In genomic region chr16:70694088-70694487, GRCh38 we compare ENCODE assay signal across 11 cellular contexts.
A peak's percentile ranks its signal among the peaks of the same experiment; 100 is the strongest.
DNase-seq lines count a peak whose midpoint lies in the region; ATAC-seq, FAIRE-seq and TF ChIP-seq lines count a peak whose summit lies in the region.
"Had no signal": no experiment of that assay in that cellular context is flagged by ENCODE, and none has a peak within 500 bp of the region (broad histone marks: within the 10 kb centered on the region; RNA-seq: fewer than 3 reads in every experiment).

No MANE protein-coding gene starts in this region.

- TF ChIP-seq CTCF in tibial artery (IDR thresholded peaks at IDR 0.05) (no peak), D721Med (IDR thresholded peaks at IDR 0.05; ENCODE audit: insufficient read depth, missing control alignments) (no peak)

- H3K9ac ChIP-seq in iPS-18a (ENCODE audit: low read length) = peak overlapping the region; percentile 39

- H3K4me3 ChIP-seq in iPS-18a (ENCODE audit: low read length) (no peak overlapping the region), tibial artery (no peak overlapping the region)

- H3K4me1 ChIP-seq in iPS-18a (ENCODE audit: control insufficient read depth, low read depth, low read length) (peaks cover 25% of the 10 kb centered on the region), tibial artery (peaks cover 30 to 99% (median 93%) of the 10 kb centered on the region in 4 donors)

- ATAC-seq in GM19467 (IDR thresholded peaks at IDR 0.05; ENCODE audit: unreplicated experiment) (no peak), HG02870 (IDR thresholded peaks at IDR 0.05; ENCODE audit: unreplicated experiment) (no peak)

- intact Hi-C loops in tibial artery (cut with DNase I; ENCODE audit: low total_unique reads) = no loop called here

- DNase-seq in HTR-8/SVneo (ENCODE audit: insufficient read length, low spot score) (peak; percentile 93), astrocyte of the hippocampus (ENCODE audit: low read depth, low spot score) (peak; percentile 85), tibial artery (no peak), D721Med (ENCODE audit: insufficient read length, low spot score) (no peak)
- DNase-seq in activated effector memory CD4-positive, alpha-beta T cell treated with anti-CD3 and anti-CD28 coated beads, Interleukin-2, amount 50 U/mL, for 16 hours = no peak
- DNase-seq: activated B cell treated with CpG ODN at 0.5 μM for 24 hours; Kasumi-1; stimulated activated CD4-positive, alpha-beta T cell treated with anti-CD3 and anti-CD28 coated beads, Interleukin-2, amount 100 ng/mL, for 48 hours had no signal

- H3K9me3 ChIP-seq in iPS-18a (ENCODE audit: control insufficient read depth, low read depth, low read length) (no peaks in the 10 kb centered on the region), tibial artery (no peaks in the 10 kb centered on the region)

- H3K36me3 ChIP-seq in iPS-18a (ENCODE audit: control insufficient read depth, low read depth, low read length) (no peaks in the 10 kb centered on the region), tibial artery (peaks cover 0 to 5% (median 0%) of the 10 kb centered on the region in 3 donors)

- H3K27me3 ChIP-seq in iPS-18a (ENCODE audit: control insufficient read depth, insufficient read depth, low read length) = no peaks in the 10 kb centered on the region
- H3K27me3 ChIP-seq in tibial artery = no peaks in the 10 kb centered on the region

- FAIRE-seq in HTR-8/SVneo (lab: Jason Lieb, UNC) (peak; percentile 87), D721Med (lab: Jason Lieb, UNC) (no peak)

- H3K27ac ChIP-seq in iPS-18a (ENCODE audit: low read length) (no peak overlapping the region), tibial artery (peak overlapping the region; percentile 99 to 100)

Comparison
In these comparisons a context has a peak if more than half of its experiments do, and no peak if none do; other contexts are left out.
1. DNase-seq: peak in HTR-8/SVneo (single experiment) and astrocyte of the hippocampus (single experiment); none in tibial artery (0 of 2), D721Med (single experiment) and activated effector memory CD4-positive, alpha-beta T cell treated with anti-CD3 and anti-CD28 coated beads, Interleukin-2, amount 50 U/mL, for 16 hours (single experiment).